In the genomic region with DNA sequence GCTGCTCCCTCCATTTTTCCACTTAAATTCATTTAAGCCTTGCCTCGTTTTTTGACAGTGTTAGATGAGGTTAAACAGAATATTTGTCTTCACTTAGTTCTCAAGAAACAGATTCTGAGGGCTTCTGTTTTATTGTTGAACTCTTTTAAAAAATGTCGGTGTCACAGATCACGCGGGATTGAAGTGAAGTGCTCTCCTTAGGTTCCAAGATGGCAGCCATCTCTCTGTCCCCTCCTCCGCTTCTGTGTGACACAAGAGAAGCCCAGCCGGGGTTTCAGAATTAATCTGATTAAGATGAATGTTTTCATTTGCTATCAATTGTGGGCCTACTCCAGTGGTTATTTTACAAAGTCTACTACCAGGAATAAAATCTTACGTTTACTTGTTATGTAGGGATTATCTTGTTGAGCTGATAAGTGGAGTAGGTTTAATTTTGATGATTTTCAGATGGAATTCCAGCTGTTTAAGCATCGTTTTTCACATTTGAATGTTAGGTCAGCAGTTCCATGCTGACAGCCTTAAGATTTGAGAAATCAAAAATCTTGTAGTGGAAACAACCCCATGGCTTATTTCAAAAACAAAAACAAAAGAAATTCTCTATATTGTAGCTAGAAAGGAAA, we compare ENCODE assay signal across 27 cellular contexts. TPM values are rescaled to one million over a fixed set of nuclear protein-coding genes. Genes with fewer than 3 reads are reported as not detected.
DNase-seq lines count a peak whose midpoint lies in the region; ATAC-seq, FAIRE-seq and TF ChIP-seq lines count a peak whose summit lies in the region.
"Had no signal": no experiment of that assay in that cellular context is flagged by ENCODE, and none has a peak within 500 bp of the region (broad histone marks: within the 10 kb centered on the region; RNA-seq: fewer than 3 reads in every experiment).

No MANE protein-coding gene starts in this region.

- no peak for TF ChIP-seq RAD21 in IMR-90 (IDR thresholded peaks at IDR 0.05; ENCODE audit: low read length)

- peaks cover 68% of the 10 kb centered on the region for H3K36me3 Mint-ChIP-seq in neural progenitor cell

- H2BK20ac ChIP-seq in IMR-90 (ENCODE audit: low read depth, low read length), result 0 out of 2 replicates have a peak overlapping the region, but pooled peaks have one; percentile 68

- intact Hi-C loops in IMR-90 (cut with micrococcal nuclease), result no loop called here
- intact Hi-C loops in prostate gland (cut with DNase I), result no loop called here

- H3K4me2 ChIP-seq in IMR-90 (ENCODE audit: low read depth, low read length), result no peak overlapping the region
- H3K4me2 ChIP-seq in neural progenitor cell, result no peak overlapping the region

- FAIRE-seq in GM19239 (lab: Jason Lieb, UNC), result peak; percentile 23
- FAIRE-seq: H54 had no signal

- H3K27me3 ChIP-seq in IMR-90 (ENCODE audit: control insufficient read depth, insufficient read depth, low read length) (no peaks in the 10 kb centered on the region), neural progenitor cell (no peaks in the 10 kb centered on the region), prostate gland (replicated peaks; ENCODE audit: insufficient read depth) (no peaks in the 10 kb centered on the region)
- H3K27me3 ChIP-seq: dorsolateral prefrontal cortex, right lobe of liver, upper lobe of right lung had no signal

- no peaks in the 10 kb centered on the region for H3K27me3 Mint-ChIP-seq in neural progenitor cell (ENCODE audit: insufficient read depth, low read depth)
- H3K27me3 Mint-ChIP-seq: activated naive CD8-positive, alpha-beta T cell treated with anti-CD3 and anti-CD28 coated beads, Interleukin-2, amount 50 U/mL, for 24 hours; activated T-cell treated with anti-CD3 and anti-CD28 coated beads, Interleukin-2, amount 50 U/mL, for 24 hours; CD4-positive, CD25-positive, alpha-beta regulatory T cell; IgD-negative memory B cell had no signal

- ATAC-seq in IMR-90 (ENCODE audit: low read depth), result no peak
- ATAC-seq: activated naive CD8-positive, alpha-beta T cell treated with anti-CD3 and anti-CD28 coated beads, Interleukin-2, amount 50 U/mL, for 24 hours; right lobe of liver; stimulated activated effector memory CD8-positive, alpha-beta T cell treated with anti-CD3 and anti-CD28 coated beads, Interleukin-12 subunit alpha, Interleukin-12 subunit beta, amount 100 ng/mL, for 72 hours; upper lobe of right lung had no signal

- H4K5ac ChIP-seq in IMR-90 (ENCODE audit: low read depth, low read length), result no peak overlapping the region; the same call in 1 of the 2 replicates

- H3K4me1 Mint-ChIP-seq in neural progenitor cell, result peaks cover 5% of the 10 kb centered on the region

- H3K4me1 ChIP-seq in IMR-90 (ENCODE audit: control insufficient read depth, insufficient read depth, low read length) (peaks cover 15% of the 10 kb centered on the region), neural progenitor cell (peaks cover 11% of the 10 kb centered on the region), prostate gland (replicated peaks) (no peaks in the 10 kb centered on the region)

- in situ Hi-C loops in IMR-90 (cut with MboI; ENCODE audit: low sequenced_read_pairs), result no loop called here

- peak overlapping the region; percentile 30; the same call in 1 of the 2 replicates for H2BK120ac ChIP-seq in IMR-90 (ENCODE audit: low read depth, low read length)

- no peak overlapping the region for H3K56ac ChIP-seq in IMR-90 (ENCODE audit: extremely low read depth, insufficient read depth, low read length)

- no peak for TF ChIP-seq CTCF in IMR-90 (conservative IDR thresholded peaks at IDR 0.05; ENCODE audit: low read depth, low read length)
- no peak for TF ChIP-seq CTCF in coronary artery (IDR thresholded peaks at IDR 0.05)
- TF ChIP-seq CTCF in neural progenitor cell (IDR thresholded peaks at IDR 0.05), result no peak
- TF ChIP-seq CTCF in prostate gland (IDR thresholded peaks at IDR 0.05), result no peak

- H3K9ac ChIP-seq in IMR-90 (ENCODE audit: low read depth, low read length) (no peak overlapping the region), neural progenitor cell (no peak overlapping the region)

- no peak overlapping the region for H2AK5ac ChIP-seq in IMR-90 (ENCODE audit: low read depth, low read length)

- POLR2A ChIA-PET in IMR-90 (lab: Charles Lee; ENCODE audit: unreplicated experiment), result no interaction called here

- no peak overlapping the region; the same call in 1 of the 2 replicates for H3K23ac ChIP-seq in IMR-90 (ENCODE audit: low read depth, low read length)

- H2AFZ ChIP-seq in IMR-90 (replicated peaks; ENCODE audit: low read length, poor library complexity), result no peak overlapping the region
- no peak overlapping the region for H2AFZ ChIP-seq in neural progenitor cell (replicated peaks)

- peaks cover 95% of the 10 kb centered on the region for H3K79me2 ChIP-seq in neural progenitor cell (ENCODE audit: low read depth)

- no peak overlapping the region for H3K14ac ChIP-seq in IMR-90 (replicated peaks; ENCODE audit: low read depth, low read length)

- CTCF ChIA-PET in IMR-90 (lab: Yijun Ruan, JAX), result interaction anchor here (0.6 kb wide), 1 partner anchor 31 kb away, joined by 5 read pairs; no protein-coding TSS in a partner anchor

- H4K20me1 ChIP-seq in IMR-90 (ENCODE audit: insufficient read depth, low read length), result peaks cover 4% of the 10 kb centered on the region; the same call in 1 of the 2 replicates
- no peaks in the 10 kb centered on the region for H4K20me1 ChIP-seq in neural progenitor cell (ENCODE audit: low read depth)

- no peaks in the 10 kb centered on the region for H3F3A ChIP-seq in neural progenitor cell (ENCODE audit: low read depth)

- H3K18ac ChIP-seq in IMR-90 (ENCODE audit: low read depth, low read length), result peak overlapping the region; percentile 5; the same call in 1 of the 2 replicates

- no peaks in the 10 kb centered on the region for H3K9me3 ChIP-seq in IMR-90 (ENCODE audit: control insufficient read depth, insufficient read depth, low read length)
- H3K9me3 ChIP-seq in neural progenitor cell (ENCODE audit: low read depth), result no peaks in the 10 kb centered on the region
- H3K9me3 ChIP-seq in prostate gland, result no peaks in the 10 kb centered on the region
- H3K9me3 ChIP-seq: right lobe of liver, upper lobe of right lung had no signal

- WGBS in IMR-90 (ENCODE audit: extremely low coverage in 2 of 2, insufficient read length in 1 of 2), 2 experiments, result 100% methylated on average over 1 of the region's 8 CpGs; no CpG with 5 or more reads in 1 of the 2 experiments
- WGBS in prostate gland, result 85% methylated on average over 8 of the region's 8 CpGs

- DNase-seq in GM19239 (ENCODE audit: insufficient read length, low spot score), result no peak
- no peak for DNase-seq in IMR-90
- no peak for DNase-seq in coronary artery (ENCODE audit: low spot score)
- DNase-seq in neural progenitor cell (ENCODE audit: low spot score), result peak; percentile 36
- no peak for DNase-seq in NCI-H2196 treated with DMSO at 0.1 percent for 48 hours (lab: John Stamatoyannopoulos, UW; ENCODE audit: unreplicated experiment)
- no peak for DNase-seq in prostate gland (ENCODE audit: low spot score)
- no peak for DNase-seq in putamen (ENCODE audit: low spot score)
- DNase-seq: activated CD4-positive, alpha-beta T cell treated with anti-CD3 and anti-CD28 coated beads for 48 hours; activated gamma-delta T cell treated with Interleukin-2 at 50 U/mL for 16 hours; activated naive CD8-positive, alpha-beta T cell treated with anti-CD3 and anti-CD28 coated beads, Interleukin-2, amount 50 U/mL, for 24 hours; activated T-cell treated with anti-CD3 and anti-CD28 coated beads, Interleukin-2, amount 50 U/mL, for 24 hours; CD4-positive, CD25-positive, alpha-beta regulatory T cell; dorsolateral prefrontal cortex; NCI-H1092 treated with DMSO at 0.1 percent for 48 hours; NCI-H187; NCI-H345; NCI-H774; posterior cingulate gyrus; right lobe of liver; RPMI8226; stimulated activated CD4-positive, alpha-beta T cell treated with anti-CD3 and anti-CD28 coated beads, Interleukin-4, amount 100 ng/mL, for 24 hours; T-helper 9 cell; upper lobe of right lung; WERI-Rb-1 had no signal

- no peak overlapping the region for H2BK15ac ChIP-seq in IMR-90 (ENCODE audit: low read depth, low read length)

- no TSS peak for BruUV-seq in IMR-90 (replicated peaks; lab: Mats Ljungman, UMichigan)

- peaks cover 18% of the 10 kb centered on the region for H3K9me3 Mint-ChIP-seq in neural progenitor cell
- H3K9me3 Mint-ChIP-seq: activated naive CD8-positive, alpha-beta T cell treated with anti-CD3 and anti-CD28 coated beads, Interleukin-2, amount 50 U/mL, for 24 hours; IgD-negative memory B cell; stimulated activated effector memory CD8-positive, alpha-beta T cell treated with anti-CD3 and anti-CD28 coated beads, Interleukin-12 subunit alpha, Interleukin-12 subunit beta, amount 100 ng/mL, for 72 hours had no signal

- H3K4me3 Mint-ChIP-seq in neural progenitor cell, result no peak overlapping the region
- H3K4me3 Mint-ChIP-seq: activated naive CD8-positive, alpha-beta T cell treated with anti-CD3 and anti-CD28 coated beads, Interleukin-2, amount 50 U/mL, for 24 hours; activated T-cell treated with anti-CD3 and anti-CD28 coated beads, Interleukin-2, amount 50 U/mL, for 24 hours; CD4-positive, CD25-positive, alpha-beta regulatory T cell; IgD-negative memory B cell; stimulated activated effector memory CD8-positive, alpha-beta T cell treated with anti-CD3 and anti-CD28 coated beads, Interleukin-12 subunit alpha, Interleukin-12 subunit beta, amount 100 ng/mL, for 72 hours had no signal

- H2BK5ac ChIP-seq in IMR-90 (ENCODE audit: low read depth, low read length, poor library complexity, severe bottlenecking), result peak overlapping the region; percentile 66

- peaks cover 34 to 66% of the 10 kb centered on the region in 2 experiments for H3K79me1 ChIP-seq in IMR-90 (ENCODE audit: low read depth in 1 of 2, low read length in 2 of 2)

- no peak overlapping the region for H3K27ac ChIP-seq in IMR-90 (ENCODE audit: insufficient read depth, low read length)
- peak overlapping the region; percentile 32 to 49 for H3K27ac ChIP-seq in coronary artery
- H3K27ac ChIP-seq in neural progenitor cell, result no peak overlapping the region
- H3K27ac ChIP-seq in prostate gland, result no peak overlapping the region
- H3K27ac ChIP-seq: right lobe of liver, upper lobe of right lung, WERI-Rb-1 had no signal

- 0 out of 2 replicates have a peak overlapping the region, but pooled peaks have one; percentile 41 for H4K91ac ChIP-seq in IMR-90 (ENCODE audit: insufficient read depth, low read depth, low read length)

- dilution Hi-C loops in IMR-90 (cut with HindIII; ENCODE audit: low sequenced_read_pairs, unreplicated experiment), result no loop called here

- no peak overlapping the region; the same call in 1 of the 2 replicates for H3K4ac ChIP-seq in IMR-90 (ENCODE audit: low read depth, low read length)

- no peak for TF ChIP-seq POLR2A in IMR-90 (IDR thresholded peaks at IDR 0.05; ENCODE audit: low read depth, low read length)
- no peak for TF ChIP-seq POLR2A in prostate gland (IDR thresholded peaks at IDR 0.05)

- 0 out of 4 replicates have a peak overlapping the region, but pooled peaks of 1 of the 2 experiments have one; percentile 44 for H4K8ac ChIP-seq in IMR-90 (ENCODE audit: low read depth in 2 of 2, low read length in 2 of 2)

- no peak overlapping the region for H3K27ac Mint-ChIP-seq in neural progenitor cell
- H3K27ac Mint-ChIP-seq: activated naive CD8-positive, alpha-beta T cell treated with anti-CD3 and anti-CD28 coated beads, Interleukin-2, amount 50 U/mL, for 24 hours; activated T-cell treated with anti-CD3 and anti-CD28 coated beads, Interleukin-2, amount 50 U/mL, for 24 hours; IgD-negative memory B cell; stimulated activated effector memory CD8-positive, alpha-beta T cell treated with anti-CD3 and anti-CD28 coated beads, Interleukin-12 subunit alpha, Interleukin-12 subunit beta, amount 100 ng/mL, for 72 hours had no signal

- no peak overlapping the region for H2AK9ac ChIP-seq in IMR-90 (replicated peaks; ENCODE audit: low read depth, low read length, poor library complexity)

- H3K4me3 ChIP-seq in IMR-90 (ENCODE audit: insufficient read depth, low read depth, low read length), result no peak overlapping the region
- no peak overlapping the region for H3K4me3 ChIP-seq in coronary artery
- H3K4me3 ChIP-seq in neural progenitor cell, result no peak overlapping the region
- H3K4me3 ChIP-seq in prostate gland, result no peak overlapping the region
- H3K4me3 ChIP-seq: dorsolateral prefrontal cortex, right lobe of liver, upper lobe of right lung had no signal

- H3K36me3 ChIP-seq in IMR-90 (ENCODE audit: control insufficient read depth, insufficient read depth, low read length), result peaks cover 14% of the 10 kb centered on the region
- H3K36me3 ChIP-seq in neural progenitor cell, result no peaks in the 10 kb centered on the region
- H3K36me3 ChIP-seq in prostate gland, result no peaks in the 10 kb centered on the region
- H3K36me3 ChIP-seq: upper lobe of right lung, WERI-Rb-1 had no signal

- H3K9me1 ChIP-seq in IMR-90 (ENCODE audit: insufficient read depth, low read length), result peaks cover 13% of the 10 kb centered on the region; the same call in 1 of the 2 replicates

RNA-seq across cellular contexts. Expression of gene HIVEP1, which starts 10.9 kb away (rescaled TPM):
- total RNA-seq in IMR-90 (2012; rRNA removed) (16.7 and 17.2 TPM in 2 replicates), neural progenitor cell (ENCODE audit: low replicate concordance) (21.6 and 23.3 TPM in 2 replicates), prostate gland (10 to 100 TPM; 35.2 to 38.0 TPM)
- polyA plus RNA-seq in IMR-90 (2012; rRNA removed), result 13.0 and 14.4 TPM in 2 replicates
- 7.3 and 8.8 TPM in 2 replicates for polyA plus RNA-seq in IMR-90 (2012; cell fraction: cytosol; rRNA removed)
- 32.2 and 33.4 TPM in 2 replicates for polyA plus RNA-seq in IMR-90 (2012; cell fraction: nucleus; rRNA removed; ENCODE audit: low replicate concordance)

Comparison
In these comparisons a context has a peak if more than half of its experiments do, and no peak if none do; other contexts are left out.
1. H3K27ac ChIP-seq: peak in coronary artery (2 of 2); none in IMR-90 (single experiment), neural progenitor cell (single experiment) and prostate gland (0 of 2).